In genomic region chr11:100776212-100776896, GRCh38 we compare ENCODE assay signal across 12 cellular contexts.
DNase-seq lines count a peak whose midpoint lies in the region; ATAC-seq and TF ChIP-seq lines count a peak whose summit lies in the region.
"Had no signal": no experiment of that assay in that cellular context is flagged by ENCODE, and none has a peak within 500 bp of the region (broad histone marks: within the 10 kb centered on the region; RNA-seq: fewer than 3 reads in every experiment).

No MANE protein-coding gene starts in this region.

- H3K4me3 Mint-ChIP-seq in Caco-2 (ENCODE audit: unreplicated experiment) = peak overlapping the region; percentile 39
- no peak overlapping the region for H3K4me3 Mint-ChIP-seq in nephron
- H3K4me3 Mint-ChIP-seq: CD4-positive, CD25-positive, alpha-beta regulatory T cell had no signal

- ATAC-seq in Right ventricle myocardium inferior = no peak
- ATAC-seq in HG02885 (IDR thresholded peaks at IDR 0.05; ENCODE audit: poor library complexity, unreplicated experiment) = no peak

- H3K4me1 Mint-ChIP-seq in Caco-2 (ENCODE audit: low read depth, unreplicated experiment) (peaks cover 25% of the 10 kb centered on the region), nephron (peaks cover 5% of the 10 kb centered on the region)
- H3K4me1 Mint-ChIP-seq: CD4-positive, CD25-positive, alpha-beta regulatory T cell had no signal

- no peaks in the 10 kb centered on the region for H3K27me3 ChIP-seq in Caco-2 (replicated peaks; ENCODE audit: control insufficient read depth, insufficient read depth, low read length)

- H3K9me3 Mint-ChIP-seq in Caco-2 (ENCODE audit: unreplicated experiment) = no peaks in the 10 kb centered on the region
- H3K9me3 Mint-ChIP-seq in nephron = no peaks in the 10 kb centered on the region

- no peaks in the 10 kb centered on the region for H3K36me3 ChIP-seq in Caco-2 (ENCODE audit: control insufficient read depth, insufficient read depth, low read length)
- H3K36me3 ChIP-seq: HAP-1 had no signal

- TF ChIP-seq CTCF in Caco-2 (IDR thresholded peaks at IDR 0.05; ENCODE audit: insufficient read depth in 1 of 2, low read depth in 1 of 2, low read length in 1 of 2, severe bottlenecking in 1 of 2, unreplicated experiment in 1 of 2) (no peak), nephron (IDR thresholded peaks at IDR 0.05; ENCODE audit: unreplicated experiment in 3 of 3) (no peak)

- H3K4me3 ChIP-seq in Caco-2 (ENCODE audit: low read depth, low read length) = no peak overlapping the region
- H3K4me3 ChIP-seq: HAP-1 had no signal

- intact Hi-C loops in Caco-2 (cut with micrococcal nuclease; ENCODE audit: unreplicated experiment) (loop anchor here (1.0 to 10.0 kb wide), 11 partner anchors 23 to 1336 kb away; partner anchors contain the start of genes ARHGAP42 and YAP1), Right ventricle myocardium inferior (cut with DNase I) (no loop called here), head of caudate nucleus (cut with DNase I) (no loop called here)

- CTCF ChIA-PET in Caco-2 (lab: Charles Lee) = interaction anchor here (0.5 to 1.9 kb wide), 8 partner anchors 9 to 448 kb away, joined by 3 to 25 read pairs (median 5); no protein-coding TSS in a partner anchor

- DNase-seq in Caco-2 (peak; percentile 62 to 79), RKO (ENCODE audit: low spot score) (peak; percentile 33), fibroblast of peridontal ligament (ENCODE audit: extremely low read depth) (peak; percentile 52), UCSD-AML1 (lab: John Stamatoyannopoulos, UW; ENCODE audit: unreplicated experiment) (no peak), Right ventricle myocardium inferior (ENCODE audit: missing footprints) (no peak), head of caudate nucleus (no peak)
- DNase-seq: CD4-positive, CD25-positive, alpha-beta regulatory T cell; NCI-H82; stimulated activated CD8-positive, alpha-beta memory T cell treated with anti-CD3 and anti-CD28 coated beads, Interleukin-4, amount 100 ng/mL, for 48 hours had no signal

- H3K27me3 Mint-ChIP-seq in Caco-2 (ENCODE audit: insufficient read depth, unreplicated experiment) (no peaks in the 10 kb centered on the region), nephron (ENCODE audit: low read depth) (no peaks in the 10 kb centered on the region)
- H3K27me3 Mint-ChIP-seq: CD4-positive, CD25-positive, alpha-beta regulatory T cell had no signal

- POLR2A ChIA-PET in Caco-2 (lab: Charles Lee) = interaction anchor here (0.6 to 1.4 kb wide), 3 partner anchors 23 to 88 kb away, joined by 3 to 6 read pairs (median 3); no protein-coding TSS in a partner anchor

- BruUV-seq in Caco-2 (replicated peaks; lab: Mats Ljungman, UMichigan) = no TSS peak

- H3K27ac Mint-ChIP-seq in Caco-2 (ENCODE audit: unreplicated experiment) = peak overlapping the region; percentile 97
- H3K27ac Mint-ChIP-seq in nephron = peak overlapping the region; percentile 65 to 85 (median 67)
- H3K27ac Mint-ChIP-seq: CD4-positive, CD25-positive, alpha-beta regulatory T cell had no signal

- H3K9me3 ChIP-seq in Caco-2 = no peaks in the 10 kb centered on the region
- H3K9me3 ChIP-seq: HAP-1 had no signal

- H3K36me3 Mint-ChIP-seq in Caco-2 (ENCODE audit: insufficient read depth, unreplicated experiment) (peaks cover 10% of the 10 kb centered on the region), nephron (ENCODE audit: low read depth) (peaks cover 32% of the 10 kb centered on the region)
- H3K36me3 Mint-ChIP-seq: CD4-positive, CD25-positive, alpha-beta regulatory T cell had no signal

- H3K4me1 ChIP-seq in Caco-2 = peaks cover 49% of the 10 kb centered on the region

Comparison
In these comparisons a context has a peak if more than half of its experiments do, and no peak if none do; other contexts are left out.
1. DNase-seq: peak in Caco-2 (2 of 2), RKO (single experiment) and fibroblast of peridontal ligament (single experiment); none in UCSD-AML1 (single experiment), Right ventricle myocardium inferior (single experiment) and head of caudate nucleus (0 of 42).